ENCODE assay signal across 1 cellular context in genomic region chr18:44497757-44498490, GRCh38.
TF ChIP-seq lines count a peak whose summit lies in the region.

No MANE protein-coding gene starts in this region.

TF ChIP-seq in H1, 55 proteins besides CTCF, POLR2A, EP300 and RAD21:
- no peak for TF ChIP-seq SRF (IDR thresholded peaks at IDR 0.05; ENCODE audit: low read depth, low read length)
- no peak for TF ChIP-seq BCL11A (IDR thresholded peaks at IDR 0.05; ENCODE audit: low read depth in 2 of 2, low read length in 2 of 2)
- no peak for TF ChIP-seq BRCA1 (IDR thresholded peaks at IDR 0.05; ENCODE audit: low read depth, low read length)
- no peak for TF ChIP-seq SUZ12 (IDR thresholded peaks at IDR 0.05; ENCODE audit: low read length)
- no peak for TF ChIP-seq ATF3 (IDR thresholded peaks at IDR 0.05; ENCODE audit: insufficient read depth, low read depth, low read length)
- no peak for TF ChIP-seq HDAC6 (IDR thresholded peaks at IDR 0.05; ENCODE audit: low read depth, low read length)
- no peak for TF ChIP-seq CBX5 (IDR thresholded peaks at IDR 0.05; ENCODE audit: low read depth, low read length)
- no peak for TF ChIP-seq KDM4A (IDR thresholded peaks at IDR 0.05; ENCODE audit: low read depth, low read length, severe bottlenecking)
- TF ChIP-seq SAP30 (IDR thresholded peaks at IDR 0.05; ENCODE audit: insufficient read depth, insufficient replicate concordance, low read length) = no peak
- TF ChIP-seq USF2 (IDR thresholded peaks at IDR 0.05; ENCODE audit: low read length) = no peak
- no peak for TF ChIP-seq BACH1 (IDR thresholded peaks at IDR 0.05; ENCODE audit: low read length)
- TF ChIP-seq SP4 (IDR thresholded peaks at IDR 0.05; ENCODE audit: low read length) = no peak
- TF ChIP-seq RFX5 (IDR thresholded peaks at IDR 0.05; ENCODE audit: borderline replicate concordance, low read depth, low read length) = no peak
- TF ChIP-seq GTF2F1 (IDR thresholded peaks at IDR 0.05; ENCODE audit: borderline replicate concordance, low read depth, low read length) = no peak
